8 cellular contexts compared by ENCODE assay signal in the genomic region with DNA sequence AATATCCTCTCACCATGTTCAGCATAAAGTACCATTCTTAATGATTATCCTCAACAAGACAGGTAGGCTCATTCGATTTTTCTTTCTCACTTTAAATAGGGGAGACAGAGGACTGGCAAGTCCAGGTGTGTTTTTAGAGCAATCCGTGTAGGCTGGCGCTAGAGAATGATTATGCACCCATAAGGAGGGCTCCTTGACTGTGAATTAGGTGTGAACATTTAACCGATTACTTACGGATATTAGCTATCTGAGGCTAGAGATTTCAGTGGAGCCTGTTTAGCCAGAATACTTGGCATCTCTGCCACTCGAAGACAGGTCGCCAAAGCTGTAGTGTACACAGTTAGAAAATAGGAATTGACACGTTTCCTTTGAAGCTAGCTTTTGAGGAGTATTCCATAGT. TPM values are rescaled to one million over a fixed set of nuclear protein-coding genes. Genes with fewer than 3 reads are reported as not detected.
DNase-seq lines count a peak whose midpoint lies in the region; FAIRE-seq and TF ChIP-seq lines count a peak whose summit lies in the region.
"Had no signal": no experiment of that assay in that cellular context is flagged by ENCODE, and none has a peak within 500 bp of the region (broad histone marks: within the 10 kb centered on the region; RNA-seq: fewer than 3 reads in every experiment).

No MANE protein-coding gene starts in this region.

- CTCF ChIA-PET in OCI-LY7 (lab: Charles Lee; ENCODE audit: unreplicated experiment): no interaction called here
- CTCF ChIA-PET in endothelial cell of umbilical vein (lab: Charles Lee): interaction anchor here (1.0 to 4.2 kb wide), 6 partner anchors 9 to 64 kb away, joined by 3 to 28 read pairs (median 10); no protein-coding TSS in a partner anchor

- peaks cover 10% of the 10 kb centered on the region for H3K9me3 ChIP-seq in OCI-LY7 (ENCODE audit: low read length)
- H3K9me3 ChIP-seq in endothelial cell of umbilical vein (replicated peaks; ENCODE audit: control insufficient read depth, insufficient read depth, low read length): no peaks in the 10 kb centered on the region
- H3K9me3 ChIP-seq in sigmoid colon: no peaks in the 10 kb centered on the region

- POLR2A ChIA-PET in OCI-LY7 (lab: Charles Lee): interaction anchor here (0.6 to 3.0 kb wide), 11 partner anchors 12 to 524 kb away, joined by 3 to 13 read pairs (median 3); no protein-coding TSS in a partner anchor
- POLR2A ChIA-PET in endothelial cell of umbilical vein (lab: Charles Lee): interaction anchor here (0.6 to 4.0 kb wide), 4 partner anchors 18 to 64 kb away, joined by 3 to 44 read pairs (median 8); no protein-coding TSS in a partner anchor

- peak overlapping the region; percentile 100 for H3K9ac ChIP-seq in endothelial cell of umbilical vein (replicated peaks; ENCODE audit: extremely low read depth, insufficient read depth, low read length)

- H3K79me2 ChIP-seq in OCI-LY7 (ENCODE audit: insufficient read depth, low read depth, low read length): peaks cover 58% of the 10 kb centered on the region
- H3K79me2 ChIP-seq in endothelial cell of umbilical vein (ENCODE audit: control insufficient read depth, insufficient read depth, low read length): peaks cover 67% of the 10 kb centered on the region

- H3K36me3 ChIP-seq in OCI-LY7 (ENCODE audit: insufficient read depth, low read length) (peaks cover 56% of the 10 kb centered on the region), endothelial cell of umbilical vein (ENCODE audit: control insufficient read depth in 2 of 2, extremely low read depth in 1 of 2, insufficient read depth in 2 of 2, low read length in 2 of 2) (peaks cover 18 to 37% of the 10 kb centered on the region in 2 experiments), sigmoid colon (peaks cover 0 to 33% (median 0%) of the 10 kb centered on the region in 4 donors)

- intact Hi-C loops in OCI-LY7 (cut with micrococcal nuclease; ENCODE audit: unreplicated experiment): loop anchor here (2.0 to 10.0 kb wide), 5 partner anchors 180 to 405 kb away; partner anchors contain the start of genes MFSD11 and SRSF2
- intact Hi-C loops in endothelial cell of umbilical vein (cut with micrococcal nuclease): no loop called here
- intact Hi-C loops in sigmoid colon (cut with DNase I): loop anchor here (5.0 kb wide), 2 partner anchors 105 to 405 kb away; partner anchors contain the start of genes MFSD11 and SRSF2

- H3K27ac ChIP-seq in OCI-LY7 (ENCODE audit: low read depth, low read length, poor library complexity, severe bottlenecking) (peak overlapping the region; percentile 95), endothelial cell of umbilical vein (ENCODE audit: insufficient read depth, low read depth, low read length) (peak overlapping the region; percentile 97), sigmoid colon (peak overlapping the region in 3 of 4 donors; percentile 81 to 98 (median 95))

- H2AFZ ChIP-seq in OCI-LY7 (ENCODE audit: low read length): no peak overlapping the region
- H2AFZ ChIP-seq in endothelial cell of umbilical vein (ENCODE audit: low read depth, low read length): no peak overlapping the region

- no peaks in the 10 kb centered on the region for H3K9me2 ChIP-seq in OCI-LY7 (ENCODE audit: insufficient read depth, low read length)

- H3K4me3 ChIP-seq in GM12864 (ENCODE audit: low read depth, low read length) (peak overlapping the region; percentile 71), OCI-LY7 (ENCODE audit: low read depth, low read length, poor library complexity, severe bottlenecking) (peak overlapping the region; percentile 93), endothelial cell of umbilical vein (replicated peaks in 1 of 3; ENCODE audit: insufficient read depth in 1 of 3, low read depth in 1 of 3, low read length in 3 of 3) (peak overlapping the region; percentile 68 to 96 (median 74)), sigmoid colon (peak overlapping the region in 3 of 4 donors; percentile 1 to 99 (median 16))

- 85 to 86% methylated on average over 8 of the region's 8 CpGs for WGBS in sigmoid colon, 2 donors

- H3K4me1 ChIP-seq in OCI-LY7 (ENCODE audit: insufficient read depth, low read length, poor library complexity, severe bottlenecking) (peaks cover 61% of the 10 kb centered on the region), endothelial cell of umbilical vein (ENCODE audit: control insufficient read depth, extremely low read depth, insufficient read depth, low read length) (peaks cover 67% of the 10 kb centered on the region), sigmoid colon (peaks cover 0 to 32% (median 27%) of the 10 kb centered on the region in 4 donors)

- TF ChIP-seq EP300 in sigmoid colon (IDR thresholded peaks at IDR 0.05): no peak

- no peaks in the 10 kb centered on the region for H3K9me1 ChIP-seq in endothelial cell of umbilical vein (replicated peaks; ENCODE audit: control insufficient read depth, extremely low read depth, insufficient read depth, low read length)

- no peaks in the 10 kb centered on the region for H3K27me3 ChIP-seq in endothelial cell of umbilical vein (ENCODE audit: control insufficient read depth in 2 of 2, insufficient read depth in 2 of 2, low read length in 2 of 2)
- no peaks in the 10 kb centered on the region for H3K27me3 ChIP-seq in sigmoid colon

- TF ChIP-seq POLR2A in endothelial cell of umbilical vein (IDR thresholded peaks at IDR 0.05; ENCODE audit: low read depth, low read length) (no peak), sigmoid colon (IDR thresholded peaks at IDR 0.05) (no peak)

- DNase-seq in GM12864 (ENCODE audit: low read depth) (no peak), OCI-LY7 (ENCODE audit: low spot score) (peak; percentile 33), endothelial cell of umbilical vein (ENCODE audit: low read depth, low spot score) (no peak), sigmoid colon (peak; percentile 8), NCI-H446 (lab: John Stamatoyannopoulos, UW) (no peak), SHP77 (lab: John Stamatoyannopoulos, UW) (no peak), GOT3 (lab: John Stamatoyannopoulos, UW) (no peak)
- DNase-seq: activated CD4-positive, alpha-beta T cell treated with anti-CD3 and anti-CD28 coated beads, Interleukin-2, amount 50 U/mL, for 1 hour had no signal

- peak; percentile 60 for FAIRE-seq in endothelial cell of umbilical vein (lab: Jason Lieb, UNC)

- dilution Hi-C loops in endothelial cell of umbilical vein (cut with MboI; ENCODE audit: extremely low pct_ligation_motif_present, low sequenced_read_pairs): no loop called here

- peak overlapping the region; percentile 87 for H3K4me2 ChIP-seq in OCI-LY7 (ENCODE audit: low read length)
- peak overlapping the region; percentile 99 for H3K4me2 ChIP-seq in endothelial cell of umbilical vein (ENCODE audit: insufficient read depth, low read length)

- H4K20me1 ChIP-seq in OCI-LY7 (ENCODE audit: insufficient read depth, low read length) (peaks cover 11% of the 10 kb centered on the region; the same call in 1 of the 2 replicates), endothelial cell of umbilical vein (replicated peaks; ENCODE audit: control insufficient read depth, extremely low read depth, insufficient read depth, low read length) (no peaks in the 10 kb centered on the region)

- BruUV-seq in OCI-LY7 (replicated peaks; lab: Mats Ljungman, UMichigan) (no TSS peak), endothelial cell of umbilical vein (replicated peaks; lab: Mats Ljungman, UMichigan) (no TSS peak)

- TF ChIP-seq CTCF in GM12864 (IDR thresholded peaks at IDR 0.05; ENCODE audit: low read depth, low read length, missing control alignments) (no peak), OCI-LY7 (conservative IDR thresholded peaks at IDR 0.05; ENCODE audit: low read length) (no peak), endothelial cell of umbilical vein (IDR thresholded peaks at IDR 0.05; ENCODE audit: extremely low read depth in 1 of 2, insufficient read depth in 1 of 2, low read depth in 1 of 2, low read length in 2 of 2) (no peak), sigmoid colon (IDR thresholded peaks at IDR 0.05) (no peak)

TF ChIP-seq in endothelial cell of umbilical vein, 7 proteins besides CTCF, POLR2A, EP300 and RAD21:
- TF ChIP-seq MYC (IDR thresholded peaks at IDR 0.05; ENCODE audit: low read depth, low read length) (no peak), GATA2 (IDR thresholded peaks at IDR 0.05; ENCODE audit: insufficient read depth, insufficient read length, low read depth, low read length) (no peak), FOS (IDR thresholded peaks at IDR 0.05; ENCODE audit: borderline replicate concordance, insufficient read depth, low read length) (no peak), EZH2 (IDR thresholded peaks at IDR 0.05; ENCODE audit: borderline replicate concordance, low read depth, low read length, severe bottlenecking) (no peak), POLR2AphosphoS5 (IDR thresholded peaks at IDR 0.05; ENCODE audit: insufficient read depth, low read depth, low read length) (no peak), JUN (IDR thresholded peaks at IDR 0.05; ENCODE audit: borderline replicate concordance, insufficient read depth, insufficient read length, low read depth) (no peak)
- TF ChIP-seq, protein P1, sequence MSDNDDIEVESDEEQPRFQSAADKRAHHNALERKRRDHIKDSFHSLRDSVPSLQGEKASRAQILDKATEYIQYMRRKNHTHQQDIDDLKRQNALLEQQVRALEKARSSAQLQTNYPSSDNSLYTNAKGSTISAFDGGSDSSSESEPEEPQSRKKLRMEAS (IDR thresholded peaks at IDR 0.05; ENCODE audit: insufficient read depth, insufficient read length): no peak

RNA-seq across cellular contexts. Expression of gene SEC14L1, which starts 1.9 kb away (rescaled TPM):
- 123 and 137 TPM in 2 replicates for total RNA-seq in OCI-LY7 (2014; rRNA removed; shearing (Covaris generic))
- total RNA-seq in OCI-LY7 (2022) (227 and 321 TPM in 2 replicates), endothelial cell of umbilical vein (606 and 631 TPM in 2 replicates), sigmoid colon (10 to 100 TPM; 18.9 to 39.9 (median 24.4) TPM)
- polyA plus RNA-seq in endothelial cell of umbilical vein (215 and 276 TPM in 2 replicates), sigmoid colon (10 to 100 TPM in 2 of 3 donors, 1 to 10 TPM in 1; 9.6 to 33.4 (median 20.1) TPM)
- 185 and 188 TPM in 2 replicates for polyA plus RNA-seq in endothelial cell of umbilical vein (2011; cell fraction: cytosol; rRNA removed)
- 360 and 367 TPM in 2 replicates for polyA plus RNA-seq in endothelial cell of umbilical vein (2011; cell fraction: nucleus; rRNA removed)
- polyA plus RNA-seq in endothelial cell of umbilical vein (2012): 277 and 279 TPM in 2 replicates
- 250 TPM in 2 replicates for polyA minus RNA-seq in endothelial cell of umbilical vein
- 19.9 TPM for polyA minus RNA-seq in endothelial cell of umbilical vein (2011; cell fraction: cytosol; rRNA and poly(A)+ RNA removed)
- 378 and 398 TPM in 2 replicates for polyA minus RNA-seq in endothelial cell of umbilical vein (2011; cell fraction: nucleus; rRNA and poly(A)+ RNA removed)

Comparison
In these comparisons a context has a peak if more than half of its experiments do, and no peak if none do; other contexts are left out.
1. DNase-seq: peak in OCI-LY7 (single experiment) and sigmoid colon (single experiment); none in GM12864 (single experiment), endothelial cell of umbilical vein (single experiment), NCI-H446 (0 of 2), SHP77 (0 of 2) and GOT3 (single experiment).
2. H3K4me3 ChIP-seq: peak in every context shown above with its lines; median percentile 93 in OCI-LY7; 74 in endothelial cell of umbilical vein; 71 in GM12864; 16 in sigmoid colon.
3. Peak in every context shown above with its lines, with median percentiles within 50 percentile points of each other: H3K27ac ChIP-seq.